In genomic region chr12:69331846-69332684, GRCh38 we compare ENCODE assay signal across 1 cellular context.
TF ChIP-seq lines count a peak whose summit lies in the region.

No MANE protein-coding gene starts in this region.

TF ChIP-seq in H1, 55 proteins besides CTCF, POLR2A, EP300 and RAD21:
- no peak for TF ChIP-seq GTF2F1 (IDR thresholded peaks at IDR 0.05; ENCODE audit: borderline replicate concordance, low read depth, low read length)
- no peak for TF ChIP-seq ZNF274 (IDR thresholded peaks at IDR 0.05; ENCODE audit: borderline replicate concordance, extremely low read depth, low read length)
- TF ChIP-seq ATF2 (IDR thresholded peaks at IDR 0.05; ENCODE audit: low read length) = no peak
- TF ChIP-seq SUZ12 (IDR thresholded peaks at IDR 0.05; ENCODE audit: low read length) = no peak
- no peak for TF ChIP-seq PHF8 (conservative IDR thresholded peaks at IDR 0.05; ENCODE audit: low read depth, low read length)
- TF ChIP-seq BCL11A (IDR thresholded peaks at IDR 0.05; ENCODE audit: low read depth in 2 of 2, low read length in 2 of 2) = no peak
